1 cellular context compared by ENCODE assay signal in genomic region chr12:16523570-16524331, GRCh38.
TF ChIP-seq lines count a peak whose summit lies in the region.

No MANE protein-coding gene starts in this region.

TF ChIP-seq in IMR-90, 13 proteins besides CTCF, POLR2A, EP300 and RAD21 (continued from another document):
- no peak for TF ChIP-seq MAZ (IDR thresholded peaks at IDR 0.05; ENCODE audit: borderline replicate concordance, low read depth, low read length)
